ENCODE assay signal across 21 cellular contexts in genomic region chr2:14572588-14573089, GRCh38. TPM values are rescaled to one million over a fixed set of nuclear protein-coding genes. Genes with fewer than 3 reads are reported as not detected.
DNase-seq lines count a peak whose midpoint lies in the region; ATAC-seq and TF ChIP-seq lines count a peak whose summit lies in the region.
"Had no signal": no experiment of that assay in that cellular context is flagged by ENCODE, and none has a peak within 500 bp of the region (broad histone marks: within the 10 kb centered on the region; RNA-seq: fewer than 3 reads in every experiment).

No MANE protein-coding gene starts in this region.

- ATAC-seq in right lobe of liver: peak; percentile 63 to 88 (median 78)
- ATAC-seq in GM21423 (IDR thresholded peaks at IDR 0.05; ENCODE audit: unreplicated experiment): no peak
- ATAC-seq in gastrocnemius medialis: no peak
- ATAC-seq: K562, Panc1 had no signal

- TF ChIP-seq CTCF in VCaP (conservative IDR thresholded peaks at IDR 0.05) (no peak), right lobe of liver (IDR thresholded peaks at IDR 0.05) (no peak), gastrocnemius medialis (IDR thresholded peaks at IDR 0.05 in 4 of 5, conservative IDR thresholded peaks at IDR 0.05 in 1 of 5) (no peak)

- no peak for TF ChIP-seq POLR2A in right lobe of liver (IDR thresholded peaks at IDR 0.05)
- no peak for TF ChIP-seq POLR2A in gastrocnemius medialis (IDR thresholded peaks at IDR 0.05)

- WGBS in right lobe of liver (ENCODE audit: insufficient coverage, low coverage, low lambda C conversion rate, missing lambda C conversion rate): 7% methylated on average over 2 of the region's 2 CpGs

- H3K9me3 ChIP-seq in right lobe of liver: no peaks in the 10 kb centered on the region
- no peaks in the 10 kb centered on the region for H3K9me3 ChIP-seq in gastrocnemius medialis
- H3K9me3 ChIP-seq: MG63 had no signal

- H3K27me3 ChIP-seq in right lobe of liver (no peaks in the 10 kb centered on the region), gastrocnemius medialis (no peaks in the 10 kb centered on the region)
- H3K27me3 ChIP-seq: MG63 had no signal

- H3K4me3 ChIP-seq in right lobe of liver: no peak overlapping the region
- H3K4me3 ChIP-seq in gastrocnemius medialis: no peak overlapping the region
- H3K4me3 ChIP-seq: K562, MG63, SK-N-MC had no signal

- H3K36me3 ChIP-seq in right lobe of liver: no peaks in the 10 kb centered on the region
- no peaks in the 10 kb centered on the region for H3K36me3 ChIP-seq in gastrocnemius medialis
- H3K36me3 ChIP-seq: MG63 had no signal

- peak; percentile 14 for DNase-seq in NCI-H510A treated with DMSO at 0.1 percent for 48 hours (lab: John Stamatoyannopoulos, UW)
- DNase-seq in NCI-H510A (lab: John Stamatoyannopoulos, UW): no peak
- peak; percentile 25 for DNase-seq in LoVo (ENCODE audit: low spot score)
- no peak for DNase-seq in right lobe of liver
- no peak for DNase-seq in gastrocnemius medialis
- DNase-seq: 8988T, ACHN, Calu3, Kasumi-1, MG63, NCI-H1694 treated with DMSO at 0.1 percent for 48 hours, NCI-H2081, NCI-H2227 treated with DMSO at 0.1 percent for 48 hours, NCI-H524, SIG-M5 had no signal

- H3K4me1 ChIP-seq in right lobe of liver (peaks cover 0 to 14% (median 6%) of the 10 kb centered on the region in 4 donors), gastrocnemius medialis (no peaks in the 10 kb centered on the region)

- in situ Hi-C loops in gastrocnemius medialis (cut with MboI; ENCODE audit: low sequenced_read_pairs in 4 of 4): no loop called here

- H3K27ac ChIP-seq in VCaP (peak overlapping the region; percentile 63), right lobe of liver (no peak overlapping the region), gastrocnemius medialis (no peak overlapping the region)
- H3K27ac ChIP-seq: RWPE1, SK-N-MC had no signal

- intact Hi-C loops in right lobe of liver (cut with DNase I): no loop called here
- intact Hi-C loops in gastrocnemius medialis (cut with DNase I; ENCODE audit: low total_unique reads): no loop called here

RNA-seq across cellular contexts. Expression of gene LRATD1, which starts 59.9 kb away (rescaled TPM):
- total RNA-seq in right lobe of liver (1 to 10 TPM in 4 of 6 experiments, under 1 TPM in 2; 0.79 to 3.8 (median 2.1) TPM), gastrocnemius medialis (1 to 10 TPM in 2 of 4 donors, under 1 TPM in 2; 0.33 to 4.9 (median 0.86) TPM)

Comparison
In these comparisons a context has a peak if more than half of its experiments do, and no peak if none do; other contexts are left out.
1. DNase-seq: peak in NCI-H510A treated with DMSO at 0.1 percent for 48 hours (single experiment) and LoVo (single experiment); none in NCI-H510A (single experiment), right lobe of liver (0 of 3) and gastrocnemius medialis (0 of 2).
2. ATAC-seq: peak in right lobe of liver (4 of 4); none in GM21423 (single experiment) and gastrocnemius medialis (0 of 2).